In the genomic region with DNA sequence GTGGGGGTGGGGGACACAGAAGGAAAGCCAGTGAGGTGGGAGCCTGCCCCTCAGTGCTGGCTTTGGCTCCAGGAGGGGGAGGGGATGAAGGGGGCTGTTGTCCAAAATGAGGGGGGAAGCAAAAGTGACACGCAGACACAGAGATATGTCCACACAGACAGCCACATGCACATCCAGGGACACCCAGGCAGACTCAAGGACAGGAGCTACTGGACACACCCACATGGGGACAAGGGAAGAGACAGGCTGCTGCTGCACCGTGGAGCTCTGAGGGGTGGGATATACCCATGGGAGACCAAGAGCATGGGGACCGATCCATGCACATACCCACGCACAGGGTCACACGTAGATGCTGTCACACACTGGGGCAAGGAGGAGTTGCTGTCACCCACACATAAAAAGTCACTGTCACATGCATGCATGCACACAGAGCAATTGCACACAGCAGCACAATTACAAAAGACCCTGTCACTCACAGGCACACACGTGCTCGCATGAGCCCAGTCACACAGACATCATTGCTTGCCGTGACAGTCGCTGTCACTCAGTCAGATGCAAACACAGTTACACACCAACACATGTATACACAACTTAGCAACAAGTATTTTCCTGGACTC, we compare ENCODE assay signal across 6 cellular contexts.
DNase-seq lines count a peak whose midpoint lies in the region; ATAC-seq lines count a peak whose summit lies in the region.

No MANE protein-coding gene starts in this region.

- no peak for DNase-seq in NT2/D1 (ENCODE audit: low read depth, low spot score)
- DNase-seq in effector memory CD8-positive, alpha-beta T cell = no peak
- DNase-seq in putamen (ENCODE audit: low spot score) = peak; percentile 81
- no peak for DNase-seq in T-helper 9 cell

- H3K36me3 ChIP-seq in NT2/D1 (ENCODE audit: insufficient read depth, insufficient read length, low read length) = no peaks in the 10 kb centered on the region

- H3K27me3 Mint-ChIP-seq in effector memory CD8-positive, alpha-beta T cell = no peaks in the 10 kb centered on the region

- peak overlapping the region; percentile 89 to 92 for H3K4me3 Mint-ChIP-seq in effector memory CD8-positive, alpha-beta T cell

- H3K27ac Mint-ChIP-seq in effector memory CD8-positive, alpha-beta T cell = peak overlapping the region; percentile 29 to 94

- H3K4me1 ChIP-seq in NT2/D1 (ENCODE audit: insufficient read depth, insufficient read length) = peaks cover 39% of the 10 kb centered on the region

- H3K36me3 Mint-ChIP-seq in effector memory CD8-positive, alpha-beta T cell (ENCODE audit: insufficient read depth) = peaks cover 12% of the 10 kb centered on the region

- H3K4me3 ChIP-seq in NT2/D1 (ENCODE audit: insufficient read length, low read depth) = peak overlapping the region; percentile 73

- peaks cover 53 to 56% of the 10 kb centered on the region in 2 donors for H3K4me1 Mint-ChIP-seq in effector memory CD8-positive, alpha-beta T cell (ENCODE audit: low read depth in 2 of 2)

- no peaks in the 10 kb centered on the region for H3K9me3 ChIP-seq in NT2/D1 (ENCODE audit: insufficient read depth, low read length)

- no peak for ATAC-seq in effector memory CD8-positive, alpha-beta T cell (replicated peaks)
- ATAC-seq in GM19035 (IDR thresholded peaks at IDR 0.05; ENCODE audit: unreplicated experiment) (no peak), GM19395 (IDR thresholded peaks at IDR 0.05; ENCODE audit: unreplicated experiment) (no peak)

- H3K9ac ChIP-seq in NT2/D1 (ENCODE audit: insufficient read length, low read depth) = peak overlapping the region; percentile 21

- peaks cover 7% of the 10 kb centered on the region for H3K27me3 ChIP-seq in NT2/D1 (ENCODE audit: insufficient read depth, insufficient read length)

- no peaks in the 10 kb centered on the region for H3K9me3 Mint-ChIP-seq in effector memory CD8-positive, alpha-beta T cell
